22 cellular contexts compared by ENCODE assay signal in genomic region chr17:55334285-55334684, GRCh38.
DNase-seq lines count a peak whose midpoint lies in the region; ATAC-seq and TF ChIP-seq lines count a peak whose summit lies in the region.
"Had no signal": no experiment of that assay in that cellular context is flagged by ENCODE, and none has a peak within 500 bp of the region (broad histone marks: within the 10 kb centered on the region; RNA-seq: fewer than 3 reads in every experiment).

No MANE protein-coding gene starts in this region.

- TF ChIP-seq CTCF in AG10803 (conservative IDR thresholded peaks at IDR 0.05; ENCODE audit: low read length) (no peak), nephron progenitor cell (IDR thresholded peaks at IDR 0.05) (no peak)

- DNase-seq in AG10803 (ENCODE audit: low read depth) (peak; percentile 63), LHCN-M2 (ENCODE audit: low read depth) (peak; percentile 29), epidermal melanocyte (ENCODE audit: insufficient read length, low spot score) (peak; percentile 20), nephron progenitor cell (no peak), NOMO-1 (lab: John Stamatoyannopoulos, UW; ENCODE audit: unreplicated experiment in 2 of 2) (no peak)
- no peak for DNase-seq in central memory CD4-positive, alpha-beta T cell
- DNase-seq: activated T-cell treated with anti-CD3 and anti-CD28 coated beads, Interleukin-2, amount 50 U/mL, for 72 hours; body of pancreas; CD4-positive, alpha-beta memory T cell; DMS53; H7; left ventricle myocardium inferior; NCI-H1436; NCI-H774; OCI-M1; retina; T-helper 17 cell had no signal

- no peaks in the 10 kb centered on the region for H3K36me3 Mint-ChIP-seq in nephron progenitor cell (ENCODE audit: low read depth)
- H3K36me3 Mint-ChIP-seq: activated naive CD4-positive, alpha-beta T cell treated with anti-CD3 and anti-CD28 coated beads, Interleukin-2, amount 50 U/mL, for 24 hours; CD4-positive, alpha-beta memory T cell; WTC11 had no signal

- H3K4me3 ChIP-seq in AG10803 (ENCODE audit: low read length) = no peak overlapping the region
- H3K4me3 ChIP-seq: body of pancreas, coronary artery, left ventricle myocardium inferior had no signal

- H3K27ac Mint-ChIP-seq in nephron progenitor cell = peak overlapping the region; percentile 9
- H3K27ac Mint-ChIP-seq: activated naive CD4-positive, alpha-beta T cell treated with anti-CD3 and anti-CD28 coated beads, Interleukin-2, amount 50 U/mL, for 24 hours; activated T-cell treated with anti-CD3 and anti-CD28 coated beads, Interleukin-2, amount 50 U/mL, for 72 hours; T-helper 17 cell; WTC11 had no signal

- H3K4me1 Mint-ChIP-seq in nephron progenitor cell = peaks cover 30% of the 10 kb centered on the region
- H3K4me1 Mint-ChIP-seq: activated naive CD4-positive, alpha-beta T cell treated with anti-CD3 and anti-CD28 coated beads, Interleukin-2, amount 50 U/mL, for 24 hours had no signal

- no peak overlapping the region for H3K4me3 Mint-ChIP-seq in nephron progenitor cell
- H3K4me3 Mint-ChIP-seq: activated naive CD4-positive, alpha-beta T cell treated with anti-CD3 and anti-CD28 coated beads, Interleukin-2, amount 50 U/mL, for 24 hours; activated T-cell treated with anti-CD3 and anti-CD28 coated beads, Interleukin-2, amount 50 U/mL, for 72 hours; CD4-positive, alpha-beta memory T cell; T-helper 17 cell had no signal

- H3K27me3 Mint-ChIP-seq in nephron progenitor cell (ENCODE audit: low read depth, poor library complexity) = peaks cover 10% of the 10 kb centered on the region
- H3K27me3 Mint-ChIP-seq: T-helper 17 cell had no signal

- ATAC-seq in GM18520 (IDR thresholded peaks at IDR 0.05; ENCODE audit: unreplicated experiment) (no peak), GM19035 (IDR thresholded peaks at IDR 0.05; ENCODE audit: unreplicated experiment) (no peak)
- ATAC-seq: activated T-cell treated with anti-CD3 and anti-CD28 coated beads, Interleukin-2, amount 50 U/mL, for 72 hours; body of pancreas; T-helper 17 cell had no signal

- H3K9me3 Mint-ChIP-seq in nephron progenitor cell = peaks cover 6% of the 10 kb centered on the region
- H3K9me3 Mint-ChIP-seq: activated naive CD4-positive, alpha-beta T cell treated with anti-CD3 and anti-CD28 coated beads, Interleukin-2, amount 50 U/mL, for 24 hours; WTC11 had no signal

Comparison
In these comparisons a context has a peak if more than half of its experiments do, and no peak if none do; other contexts are left out.
1. DNase-seq: peak in AG10803 (single experiment), LHCN-M2 (single experiment) and epidermal melanocyte (single experiment); none in nephron progenitor cell (single experiment), central memory CD4-positive, alpha-beta T cell (single experiment) and NOMO-1 (0 of 2).